Comparison of ENCODE assay signal across 8 cellular contexts in the genomic region with DNA sequence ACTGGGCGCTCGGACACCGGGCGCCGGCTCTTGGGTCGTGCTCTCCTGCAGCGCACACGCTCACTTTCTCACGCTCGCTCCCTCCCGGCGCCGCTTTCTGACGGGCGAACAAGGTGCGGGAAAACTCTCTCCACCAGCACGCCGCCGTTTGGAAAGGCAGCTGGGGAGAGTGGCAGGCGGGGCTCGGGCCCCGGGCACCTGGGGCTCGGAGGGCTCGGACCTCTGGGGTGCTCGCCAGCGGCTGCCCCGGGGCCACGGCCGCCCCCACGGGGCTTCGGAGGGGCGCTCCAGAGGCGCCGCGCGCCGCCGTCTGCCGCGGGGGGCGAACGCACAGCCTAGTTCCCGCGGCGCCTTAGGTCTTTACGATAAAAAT. TPM values are rescaled to one million over a fixed set of nuclear protein-coding genes. Genes with fewer than 3 reads are reported as not detected.
DNase-seq lines count a peak whose midpoint lies in the region; ATAC-seq, FAIRE-seq and TF ChIP-seq lines count a peak whose summit lies in the region.

No MANE protein-coding gene starts in this region.

- H3K4me1 Mint-ChIP-seq in Calu3 (ENCODE audit: low read depth, unreplicated experiment): peaks cover 35% of the 10 kb centered on the region
- peaks cover 36% of the 10 kb centered on the region for H3K4me1 Mint-ChIP-seq in dendritic cell treated with granulocyte-macrophage colony-stimulating factor and Interleukin-4, amounts not matched to agents 40 ng/mL and 50 ng/mL, for 4 days (ENCODE audit: low read depth)
- H3K4me1 Mint-ChIP-seq in naive thymus-derived CD8-positive, alpha-beta T cell: peaks cover 22 to 74% (median 65%) of the 10 kb centered on the region in 4 donors

- H3K27me3 Mint-ChIP-seq in Calu3 (ENCODE audit: unreplicated experiment): no peaks in the 10 kb centered on the region
- H3K27me3 Mint-ChIP-seq in dendritic cell treated with granulocyte-macrophage colony-stimulating factor and Interleukin-4, amounts not matched to agents 40 ng/mL and 50 ng/mL, for 4 days: peaks cover 2% of the 10 kb centered on the region
- H3K27me3 Mint-ChIP-seq in naive thymus-derived CD8-positive, alpha-beta T cell: peaks cover 0 to 1% (median 0%) of the 10 kb centered on the region in 5 donors

- H3K36me3 Mint-ChIP-seq in Calu3 (ENCODE audit: insufficient read depth, unreplicated experiment): peaks cover 62% of the 10 kb centered on the region
- peaks cover 22% of the 10 kb centered on the region for H3K36me3 Mint-ChIP-seq in dendritic cell treated with granulocyte-macrophage colony-stimulating factor and Interleukin-4, amounts not matched to agents 40 ng/mL and 50 ng/mL, for 4 days (ENCODE audit: low read depth)
- H3K36me3 Mint-ChIP-seq in naive thymus-derived CD8-positive, alpha-beta T cell: peaks cover 0 to 22% (median 0%) of the 10 kb centered on the region in 3 donors

- POLR2A ChIA-PET in naive thymus-derived CD8-positive, alpha-beta T cell (lab: Charles Lee): interaction anchor here (0.6 to 2.6 kb wide), 6 partner anchors 9 to 98 kb away, joined by 3 to 18 read pairs (median 3); partner anchors contain the start of gene CCDC7

- peak overlapping the region; percentile 98 for H3K27ac Mint-ChIP-seq in Calu3 (ENCODE audit: unreplicated experiment)
- H3K27ac Mint-ChIP-seq in dendritic cell treated with granulocyte-macrophage colony-stimulating factor and Interleukin-4, amounts not matched to agents 40 ng/mL and 50 ng/mL, for 4 days: peak overlapping the region; percentile 100
- H3K27ac Mint-ChIP-seq in naive thymus-derived CD8-positive, alpha-beta T cell: peak overlapping the region in 9 of 10 donors; percentile 20 to 99 (median 87)

- peak overlapping the region; percentile 99 for H3K27ac ChIP-seq in KOPT-K1 (ENCODE audit: low read depth, low read length, poor library complexity, severe bottlenecking)

- CTCF ChIA-PET in Calu3 (lab: Charles Lee): no interaction called here

- TF ChIP-seq POLR2A in H54 (IDR thresholded peaks at IDR 0.05; ENCODE audit: low read depth, low read length): no peak

- no peak for TF ChIP-seq CTCF in Calu3 (IDR thresholded peaks at IDR 0.05; ENCODE audit: unreplicated experiment)

- no peaks in the 10 kb centered on the region for H3K9me3 ChIP-seq in KOPT-K1 (ENCODE audit: insufficient read depth, low read length, poor library complexity, severe bottlenecking)

- ATAC-seq in GM21515 (IDR thresholded peaks at IDR 0.05; ENCODE audit: unreplicated experiment) (peak; percentile 21), GM19328 (IDR thresholded peaks at IDR 0.05; ENCODE audit: unreplicated experiment) (no peak)
- ATAC-seq in naive thymus-derived CD8-positive, alpha-beta T cell: peak; percentile 7 to 19

- H3K36me3 ChIP-seq in KOPT-K1 (ENCODE audit: insufficient read depth, low read length): peaks cover 19% of the 10 kb centered on the region

- FAIRE-seq in H54 (lab: Jason Lieb, UNC): no peak

- BruUV-seq in Calu3 (replicated peaks; lab: Mats Ljungman, UMichigan): TSS peak; percentile 79

- peak overlapping the region; percentile 86 for H3K4me3 Mint-ChIP-seq in Calu3 (ENCODE audit: low read depth, unreplicated experiment)
- H3K4me3 Mint-ChIP-seq in dendritic cell treated with granulocyte-macrophage colony-stimulating factor and Interleukin-4, amounts not matched to agents 40 ng/mL and 50 ng/mL, for 4 days: peak overlapping the region; percentile 90
- peak overlapping the region; percentile 57 to 95 (median 78) for H3K4me3 Mint-ChIP-seq in naive thymus-derived CD8-positive, alpha-beta T cell

- intact Hi-C loops in Calu3 (cut with micrococcal nuclease; ENCODE audit: unreplicated experiment): no loop called here
- intact Hi-C loops in dendritic cell treated with granulocyte-macrophage colony-stimulating factor and Interleukin-4, amounts not matched to agents 40 ng/mL and 50 ng/mL, for 4 days (cut with micrococcal nuclease): loop anchor here (2.0 to 10.0 kb wide), 4 partner anchors 19 to 293 kb away; partner anchors contain the start of gene KIF5B
- intact Hi-C loops in posterior vena cava (cut with DNase I): loop anchor here (5.0 to 10.0 kb wide), 2 partner anchors 90 to 93 kb away; no protein-coding TSS in a partner anchor

- DNase-seq in Calu3: no peak
- DNase-seq in naive thymus-derived CD8-positive, alpha-beta T cell: peak in 1 of 10 donors; percentile 35
- DNase-seq in H54 (ENCODE audit: insufficient read length, low spot score): no peak
- no peak for DNase-seq in posterior vena cava (ENCODE audit: low spot score)

- no peaks in the 10 kb centered on the region for H3K9me3 Mint-ChIP-seq in Calu3 (ENCODE audit: low read depth, unreplicated experiment)
- no peaks in the 10 kb centered on the region for H3K9me3 Mint-ChIP-seq in dendritic cell treated with granulocyte-macrophage colony-stimulating factor and Interleukin-4, amounts not matched to agents 40 ng/mL and 50 ng/mL, for 4 days
- H3K9me3 Mint-ChIP-seq in naive thymus-derived CD8-positive, alpha-beta T cell: no peaks in the 10 kb centered on the region

RNA-seq across cellular contexts. Expression of gene EPC1, which starts 0.4 kb away (rescaled TPM):
- 27.2 and 30.0 TPM in 2 replicates for total RNA-seq in Calu3 (2022)
- 100 to 1,000 TPM; 128 to 131 TPM for total RNA-seq in naive thymus-derived CD8-positive, alpha-beta T cell
- 10 to 100 TPM; 36.9 to 48.5 (median 46.2) TPM for polyA plus RNA-seq in naive thymus-derived CD8-positive, alpha-beta T cell
- total RNA-seq in posterior vena cava: 10 to 100 TPM; 30.5 to 34.0 TPM
